1 cellular context compared by ENCODE assay signal in the genomic region with DNA sequence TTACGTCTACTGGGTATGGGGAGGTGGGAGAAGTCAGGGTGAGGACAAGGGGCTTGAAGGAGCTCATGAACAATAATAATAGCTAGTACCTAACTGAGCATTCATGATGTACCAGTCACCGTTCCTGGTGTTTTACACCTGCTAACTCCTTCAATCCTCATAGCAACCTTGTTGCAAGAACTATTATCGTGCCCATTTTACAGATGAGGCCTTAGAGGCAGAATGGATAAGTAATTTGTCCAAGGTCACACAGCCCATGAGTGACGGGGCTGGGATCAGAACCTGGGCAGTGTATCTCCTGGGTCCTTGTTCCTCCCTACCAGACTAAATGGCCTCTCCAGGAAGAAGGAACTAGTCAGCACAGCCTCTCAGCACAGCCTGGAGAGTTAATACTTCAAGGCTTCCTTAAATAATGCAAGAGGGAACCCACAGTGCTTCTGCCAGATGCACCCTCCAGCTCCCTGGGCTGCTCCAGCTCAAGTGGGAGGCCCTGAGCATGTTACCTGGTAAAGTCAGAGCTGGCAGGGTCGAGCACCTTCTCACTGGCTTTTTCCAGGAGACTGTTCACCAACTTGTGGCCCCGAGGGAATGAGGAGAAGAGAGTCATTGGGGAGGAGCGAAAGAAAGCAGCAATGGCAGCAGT.
TF ChIP-seq lines count a peak whose summit lies in the region.

No MANE protein-coding gene starts in this region.

TF ChIP-seq in A549, 52 proteins besides CTCF, POLR2A, EP300 and RAD21 (continued from another document):
- peak; percentile 75; the same call in 1 of the 2 replicates for TF ChIP-seq KDM1A (IDR thresholded peaks at IDR 0.05; ENCODE audit: low read depth)
